16 cellular contexts compared by ENCODE assay signal in the genomic region with DNA sequence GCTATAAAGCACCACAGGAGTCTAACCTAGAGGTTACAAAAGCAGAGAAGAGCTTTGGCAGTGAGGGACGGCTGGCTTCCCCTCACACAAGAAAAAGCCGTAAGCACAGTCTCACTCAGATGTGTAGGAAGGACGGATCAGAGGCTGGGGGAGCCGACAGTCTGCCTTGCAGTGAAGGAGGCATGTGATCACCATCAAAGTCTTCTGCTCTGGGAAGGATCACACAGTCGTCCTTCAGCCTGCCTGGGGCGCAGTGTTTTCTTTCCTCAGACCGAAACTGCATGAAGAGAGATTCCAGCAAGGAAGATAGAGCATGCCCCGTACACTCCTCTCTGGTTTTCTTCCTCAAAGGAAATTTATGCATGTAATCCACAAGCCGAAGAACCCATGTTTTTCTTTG. TPM values are rescaled to one million over a fixed set of nuclear protein-coding genes. Genes with fewer than 3 reads are reported as not detected.
DNase-seq lines count a peak whose midpoint lies in the region; ATAC-seq and TF ChIP-seq lines count a peak whose summit lies in the region.
"Had no signal": no experiment of that assay in that cellular context is flagged by ENCODE, and none has a peak within 500 bp of the region (broad histone marks: within the 10 kb centered on the region; RNA-seq: fewer than 3 reads in every experiment).

No MANE protein-coding gene starts in this region.

- H3K9me3 ChIP-seq in adrenal gland (replicated peaks in 1 of 3), result no peaks in the 10 kb centered on the region
- no peaks in the 10 kb centered on the region for H3K9me3 ChIP-seq in esophagus muscularis mucosa
- H3K9me3 ChIP-seq in testis, result no peaks in the 10 kb centered on the region
- H3K9me3 ChIP-seq: HAP-1 had no signal

- H3K36me3 ChIP-seq in adrenal gland (replicated peaks in 1 of 2) (peaks cover 0 to 32% of the 10 kb centered on the region in 2 donors), esophagus muscularis mucosa (peaks cover 0 to 11% (median 0%) of the 10 kb centered on the region in 4 donors), testis (ENCODE audit: low read depth, missing control alignments) (no peaks in the 10 kb centered on the region)
- H3K36me3 ChIP-seq: HAP-1 had no signal

- H3K4me3 ChIP-seq in adrenal gland, result peak overlapping the region in 1 of 4 donors; percentile 22
- peak overlapping the region in 2 of 4 donors; percentile 19 for H3K4me3 ChIP-seq in esophagus muscularis mucosa
- H3K4me3 ChIP-seq in testis, result no peak overlapping the region
- H3K4me3 ChIP-seq: HAP-1, SK-N-MC had no signal

- TF ChIP-seq CTCF in adrenal gland (IDR thresholded peaks at IDR 0.05), result no peak
- no peak for TF ChIP-seq CTCF in esophagus muscularis mucosa (IDR thresholded peaks at IDR 0.05)
- TF ChIP-seq CTCF in mesothelial cell of epicardium (IDR thresholded peaks at IDR 0.05; ENCODE audit: unreplicated experiment), result no peak
- TF ChIP-seq CTCF in testis (IDR thresholded peaks at IDR 0.05), result no peak
- no peak for TF ChIP-seq CTCF in GM13977 (IDR thresholded peaks at IDR 0.05; ENCODE audit: extremely low read depth, insufficient read depth, missing control alignments)

- H3K27ac Mint-ChIP-seq in mesothelial cell of epicardium, result peak overlapping the region; percentile 96
- H3K27ac Mint-ChIP-seq: stimulated activated naive B cell treated with anti-CD40 and anti-IgM and Interleukin-4, amounts not matched to agents 10 μg/mL and 1 μg/mL and 100 μg/mL, for 72 hours had no signal

- H3K9me3 Mint-ChIP-seq in mesothelial cell of epicardium, result no peaks in the 10 kb centered on the region

- H3K4me3 Mint-ChIP-seq in mesothelial cell of epicardium, result peak overlapping the region; percentile 36
- H3K4me3 Mint-ChIP-seq: stimulated activated naive B cell treated with anti-CD40 and anti-IgM and Interleukin-4, amounts not matched to agents 10 μg/mL and 1 μg/mL and 100 μg/mL, for 72 hours had no signal

- H3K27me3 Mint-ChIP-seq in mesothelial cell of epicardium (ENCODE audit: low read depth), result no peaks in the 10 kb centered on the region

- peaks cover 20% of the 10 kb centered on the region for H3K36me3 Mint-ChIP-seq in mesothelial cell of epicardium
- H3K36me3 Mint-ChIP-seq: stimulated activated naive B cell treated with anti-CD40 and anti-IgM and Interleukin-4, amounts not matched to agents 10 μg/mL and 1 μg/mL and 100 μg/mL, for 72 hours had no signal

- no peak for TF ChIP-seq EP300 in esophagus muscularis mucosa (IDR thresholded peaks at IDR 0.05)

- peaks cover 82 to 97% of the 10 kb centered on the region in 2 donors for H3K4me1 ChIP-seq in adrenal gland (replicated peaks in 1 of 2)
- H3K4me1 ChIP-seq in esophagus muscularis mucosa, result peaks cover 29 to 46% (median 38%) of the 10 kb centered on the region in 4 donors
- H3K4me1 ChIP-seq in testis, result peaks cover 37% of the 10 kb centered on the region
- H3K4me1 ChIP-seq: HAP-1 had no signal

- H3K27ac ChIP-seq in adrenal gland (peak overlapping the region; percentile 15 to 97 (median 71)), esophagus muscularis mucosa (replicated peaks in 1 of 4) (peak overlapping the region; percentile 50 to 79 (median 72)), testis (peak overlapping the region; percentile 60 to 63)
- H3K27ac ChIP-seq: SK-N-MC had no signal

- no peaks in the 10 kb centered on the region for H3K27me3 ChIP-seq in adrenal gland
- H3K27me3 ChIP-seq in esophagus muscularis mucosa, result no peaks in the 10 kb centered on the region
- no peaks in the 10 kb centered on the region for H3K27me3 ChIP-seq in testis

- no peak for ATAC-seq in HG03342 (IDR thresholded peaks at IDR 0.05; ENCODE audit: unreplicated experiment)
- ATAC-seq: stimulated activated naive B cell treated with anti-CD40 and anti-IgM and Interleukin-4, amounts not matched to agents 10 μg/mL and 1 μg/mL and 100 μg/mL, for 72 hours had no signal

- peaks cover 82% of the 10 kb centered on the region for H3K4me1 Mint-ChIP-seq in mesothelial cell of epicardium

- in situ Hi-C loops in GM13977 (cut with MboI; ENCODE audit: low pct_unique_long_range_greater_than_20kb, low sequenced_read_pairs, unreplicated experiment), result no loop called here

- TF ChIP-seq POLR2A in adrenal gland (IDR thresholded peaks at IDR 0.05) (peak; percentile 5 to 71), esophagus muscularis mucosa (IDR thresholded peaks at IDR 0.05; ENCODE audit: low read depth) (no peak), testis (IDR thresholded peaks at IDR 0.05) (no peak)

- 19 to 24% (median 20%) methylated on average over 9 of the region's 9 CpGs for WGBS in adrenal gland, 4 donors
- WGBS in esophagus muscularis mucosa, result 32% methylated on average over 9 of the region's 9 CpGs
- WGBS in testis, 2 donors, result 9 to 18% methylated on average over 9 of the region's 9 CpGs

- DNase-seq in adrenal gland, result peak in 5 of 7 donors; percentile 67 to 79 (median 69)
- no peak for DNase-seq in esophagus muscularis mucosa (ENCODE audit: extremely low spot score)
- DNase-seq in mesothelial cell of epicardium (ENCODE audit: low spot score in 2 of 2, unreplicated experiment in 2 of 2), result peak in 1 of 2 experiments; percentile 51
- DNase-seq in testis, result peak; percentile 71
- no peak for DNase-seq in activated T-cell treated with anti-CD3 and anti-CD28 coated beads, Interleukin-2, amount 50 U/mL, for 48 hours
- DNase-seq in NCI-H146 treated with DMSO at 0.1 percent for 48 hours (lab: John Stamatoyannopoulos, UW; ENCODE audit: unreplicated experiment), result no peak
- no peak for DNase-seq in GM13977 (ENCODE audit: low spot score)
- DNase-seq: activated CD4-positive, CD25-positive, alpha-beta regulatory T cell; anterior cingulate cortex; EL; NCI-H1092 treated with DMSO at 0.1 percent for 48 hours; NCI-H69; stimulated activated naive B cell treated with anti-CD40 and anti-IgM and Interleukin-4, amounts not matched to agents 10 μg/mL and 1 μg/mL and 100 μg/mL, for 72 hours had no signal

- intact Hi-C loops in adrenal gland (cut with DNase I) (no loop called here), esophagus muscularis mucosa (cut with DNase I) (no loop called here), testis (cut with DNase I; ENCODE audit: low total_unique reads) (no loop called here)

RNA-seq across cellular contexts. Expression of a gene that starts 24.1 kb away (rescaled TPM):
- 100 to 1,000 TPM; 118 to 222 (median 141) TPM for total RNA-seq in adrenal gland
- polyA plus RNA-seq in adrenal gland, result 10 to 100 TPM; 31.3 to 55.7 (median 48.2) TPM
- 10 to 100 TPM in 2 of 4 donors, 1 to 10 TPM in 2; 6.6 to 35.5 (median 12.5) TPM for total RNA-seq in esophagus muscularis mucosa
- 99.0 to 108 TPM (median 106 TPM) in 3 replicates for total RNA-seq in mesothelial cell of epicardium
- 10 to 100 TPM; 50.5 to 54.6 TPM for total RNA-seq in testis
- 13.8 TPM for polyA plus RNA-seq in testis (ENCODE audit: insufficient read depth, low read depth, low replicate concordance)

Comparison
In these comparisons a context has a peak if more than half of its experiments do, and no peak if none do; other contexts are left out.
1. DNase-seq: peak in adrenal gland (5 of 7) and testis (single experiment); none in esophagus muscularis mucosa (single experiment), activated T-cell treated with anti-CD3 and anti-CD28 coated beads, Interleukin-2, amount 50 U/mL, for 48 hours (0 of 2), NCI-H146 treated with DMSO at 0.1 percent for 48 hours (single experiment) and GM13977 (single experiment).
2. POLR2A ChIP-seq: peak in adrenal gland (2 of 2); none in esophagus muscularis mucosa (single experiment) and testis (single experiment).
3. Peak in every context shown above with its lines, with median percentiles within 50 percentile points of each other: H3K27ac ChIP-seq.